Comparison of ENCODE assay signal across 8 cellular contexts in the genomic region with DNA sequence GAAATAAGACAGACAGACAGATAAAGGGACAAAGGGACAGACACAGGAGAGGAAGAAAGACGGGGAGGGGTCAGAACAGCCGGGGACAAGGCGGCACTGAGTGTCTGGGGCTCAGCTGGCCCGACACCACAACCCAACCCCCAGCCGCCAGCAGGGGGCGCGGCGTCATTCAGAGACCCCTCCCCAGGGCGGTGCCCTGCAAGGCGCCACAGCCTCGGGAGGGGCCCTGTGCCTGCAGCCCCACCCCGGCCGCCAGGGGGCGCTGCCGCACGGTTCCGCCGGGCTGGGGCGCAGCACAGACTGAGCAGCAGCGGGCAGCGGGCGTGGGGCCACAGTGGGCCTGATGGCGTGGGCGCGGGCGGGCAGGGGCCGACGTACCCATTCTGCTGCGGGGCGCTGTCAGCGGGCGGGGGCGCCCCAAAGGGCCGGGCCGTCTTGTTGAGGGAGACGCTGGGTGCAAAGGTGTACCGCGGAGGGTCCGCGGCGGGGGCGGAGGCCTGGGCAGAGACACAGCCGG. TPM values are rescaled to one million over a fixed set of nuclear protein-coding genes. Genes with fewer than 3 reads are reported as not detected.
A peak's percentile ranks its signal among the peaks of the same experiment; 100 is the strongest.
DNase-seq lines count a peak whose midpoint lies in the region; ATAC-seq, FAIRE-seq and TF ChIP-seq lines count a peak whose summit lies in the region.

No MANE protein-coding gene starts in this region.

- H3K27ac ChIP-seq in H1 (ENCODE audit: low read depth, low read length): no peak overlapping the region
- peak overlapping the region; percentile 94 for H3K27ac ChIP-seq in psoas muscle

- no peaks in the 10 kb centered on the region for H3K9me3 Mint-ChIP-seq in activated T-cell treated with anti-CD3 and anti-CD28 coated beads, Interleukin-2, amount 50 U/mL, for 72 hours

- peak; percentile 54 to 72 for TF ChIP-seq RAD21 in H1 (IDR thresholded peaks at IDR 0.05 in 1 of 2, conservative IDR thresholded peaks at IDR 0.05 in 1 of 2; ENCODE audit: low read depth in 2 of 2, low read length in 2 of 2)

- no peak overlapping the region for H2BK15ac ChIP-seq in H1 (ENCODE audit: low read length)

- peaks cover 0 to 8% of the 10 kb centered on the region in 2 experiments; a peak in 1 of 4 replicates for H3K79me2 ChIP-seq in H1 (ENCODE audit: control insufficient read depth in 1 of 2, insufficient read depth in 2 of 2, low read length in 2 of 2)

- no peak overlapping the region for H2AFZ ChIP-seq in H1 (ENCODE audit: low read length)

- H3K14ac ChIP-seq in H1 (ENCODE audit: insufficient read length): no peak overlapping the region

- H4K91ac ChIP-seq in H1 (replicated peaks; ENCODE audit: insufficient read length, low read length): no peak overlapping the region

- H3K27me3 ChIP-seq in H1 (replicated peaks in 1 of 4; ENCODE audit: control insufficient read depth in 3 of 4, extremely low read depth in 1 of 4, insufficient read depth in 3 of 4, low read length in 3 of 4) (no peaks in the 10 kb centered on the region), psoas muscle (ENCODE audit: insufficient read depth in 3 of 3, low read length in 2 of 3) (no peaks in the 10 kb centered on the region)

- H3K18ac ChIP-seq in H1 (ENCODE audit: extremely low read depth, low read length): no peak overlapping the region

- no peaks in the 10 kb centered on the region for H3K27me3 Mint-ChIP-seq in activated T-cell treated with anti-CD3 and anti-CD28 coated beads, Interleukin-2, amount 50 U/mL, for 72 hours (ENCODE audit: low read depth)

- no peak overlapping the region for H2BK120ac ChIP-seq in H1 (replicated peaks; ENCODE audit: low read depth, low read length)

- H3K23ac ChIP-seq in H1 (ENCODE audit: insufficient read length): no peak overlapping the region

- no peak overlapping the region for H3K56ac ChIP-seq in H1 (replicated peaks; ENCODE audit: insufficient read length, low read depth, low read length)

- H3K4me1 ChIP-seq in H1 (replicated peaks in 1 of 4; ENCODE audit: control insufficient read depth in 3 of 4, insufficient read depth in 4 of 4, low read length in 3 of 4): peaks cover 0 to 25% (median 23%) of the 10 kb centered on the region in 4 experiments; a peak in 6 of 7 replicates
- H3K4me1 ChIP-seq in psoas muscle: peaks cover 39% of the 10 kb centered on the region

- CTCF ChIA-PET in H1 (lab: Charles Lee; ENCODE audit: partially characterized antibody): interaction anchor here (1.0 to 12.7 kb wide), 8 partner anchors 13 to 715 kb away, joined by 3 to 306 read pairs (median 5); partner anchors contain the start of genes DDX41, DOK3 and PDLIM7

- H2AK5ac ChIP-seq in H1 (ENCODE audit: low read depth, low read length): no peak overlapping the region

- H3K9me3 ChIP-seq in H1 (ENCODE audit: insufficient read depth in 2 of 2, low read depth in 1 of 2, low read length in 1 of 2) (no peaks in the 10 kb centered on the region), psoas muscle (no peaks in the 10 kb centered on the region)

- intact Hi-C loops in psoas muscle (cut with DNase I): no loop called here

- peaks cover 6 to 10% of the 10 kb centered on the region in 2 experiments for H4K20me1 ChIP-seq in H1 (replicated peaks in 1 of 2; ENCODE audit: control insufficient read depth in 1 of 2, insufficient read depth in 2 of 2, low read length in 2 of 2)

- 0 out of 2 replicates have a peak overlapping the region, but pooled peaks have one; percentile 39 for H2BK12ac ChIP-seq in H1 (ENCODE audit: low read depth, low read length)

- TF ChIP-seq EP300 in H1 (IDR thresholded peaks at IDR 0.05; ENCODE audit: borderline replicate concordance in 1 of 2, low read depth in 2 of 2, low read length in 2 of 2): 0 out of 3 replicates have a peak, but pooled peaks of 1 of the 2 experiments have one; percentile 36

- no peak overlapping the region for H3K4me3 Mint-ChIP-seq in activated T-cell treated with anti-CD3 and anti-CD28 coated beads, Interleukin-2, amount 50 U/mL, for 72 hours

- TF ChIP-seq POLR2A in H1 (IDR thresholded peaks at IDR 0.05; ENCODE audit: control extremely low read depth in 1 of 2, low read depth in 2 of 2, low read length in 2 of 2): 0 out of 3 replicates have a peak, but pooled peaks of 1 of the 2 experiments have one; percentile 18

- TF ChIP-seq CTCF in H1 (IDR thresholded peaks at IDR 0.05; ENCODE audit: control extremely low read depth in 1 of 3, insufficient read depth in 1 of 3, low read depth in 1 of 3, low read length in 3 of 3) (peak in 2 of 3 experiments; percentile 99; a peak in 3 of 4 replicates), psoas muscle (IDR thresholded peaks at IDR 0.05) (peak; percentile 69)

- peaks cover 24% of the 10 kb centered on the region for H3K4me1 Mint-ChIP-seq in activated T-cell treated with anti-CD3 and anti-CD28 coated beads, Interleukin-2, amount 50 U/mL, for 72 hours (ENCODE audit: low read depth)

- no peak overlapping the region for H3K4ac ChIP-seq in H1 (replicated peaks; ENCODE audit: insufficient read length, low read depth, low read length)

- FAIRE-seq in H1 (lab: Jason Lieb, UNC): no peak

- H2BK20ac ChIP-seq in H1 (ENCODE audit: low read length): no peak overlapping the region

- 24% methylated on average over 29 of the region's 43 CpGs; no CpG with 5 or more reads in 1 of the 2 experiments for WGBS in H1 (ENCODE audit: extremely low coverage in 1 of 2, insufficient coverage in 1 of 2, insufficient read length in 1 of 2, insufficient replicate concordance in 2 of 2, low coverage in 1 of 2, low lambda C conversion rate in 2 of 2, missing lambda C conversion rate in 1 of 2), 2 experiments
- WGBS in psoas muscle, 3 donors: 61 to 69% (median 69%) methylated on average over 28 to 43 of the region's 43 CpGs

- H2BK5ac ChIP-seq in H1 (ENCODE audit: low read depth, low read length): no peak overlapping the region

- H3K4me3 ChIP-seq in H1 (ENCODE audit: extremely low read depth in 1 of 4, insufficient read depth in 2 of 4, low read depth in 3 of 4, low read length in 4 of 4) (no peak overlapping the region; a peak in 1 of 8 replicates), psoas muscle (no peak overlapping the region)

- ATAC-seq in activated T-cell treated with anti-CD3 and anti-CD28 coated beads, Interleukin-2, amount 50 U/mL, for 72 hours (replicated peaks in 1 of 2): peak; percentile 33 to 36
- ATAC-seq in psoas muscle (peak; percentile 48 to 69 (median 62)), GM21381 (IDR thresholded peaks at IDR 0.05; ENCODE audit: unreplicated experiment) (no peak)

- DNase-seq in activated T-cell treated with anti-CD3 and anti-CD28 coated beads, Interleukin-2, amount 50 U/mL, for 72 hours: peak; percentile 54 to 61
- no peak for DNase-seq in activated T-cell treated with anti-CD3 and anti-CD28 coated beads for 4 hours
- peak; percentile 84 for DNase-seq in OCI-M1 (lab: John Stamatoyannopoulos, UW)
- DNase-seq in H1 (ENCODE audit: low read depth in 1 of 2, low spot score in 2 of 2): peak in 1 of 2 experiments; percentile 99
- DNase-seq in psoas muscle: peak; percentile 56 to 77
- DNase-seq in NCI-H128 (lab: John Stamatoyannopoulos, UW; ENCODE audit: unreplicated experiment): no peak
- DNase-seq in GM19238 (ENCODE audit: insufficient read length, low spot score): no peak

- peaks cover 7% of the 10 kb centered on the region; the same call in 1 of the 2 replicates for H3K79me1 ChIP-seq in H1 (ENCODE audit: low read depth, low read length)

- POLR2A ChIA-PET in H1 (lab: Charles Lee; ENCODE audit: partially characterized antibody): interaction anchor here (0.8 to 67.5 kb wide), 4 partner anchors 12 to 125 kb away, joined by 3 to 3349 read pairs (median 1676); partner anchors contain the start of genes DBN1, DDX41, DOK3 and PDLIM7

- H3K4me2 ChIP-seq in H1 (ENCODE audit: insufficient read depth in 1 of 2, low read depth in 2 of 2, low read length in 2 of 2): peak overlapping the region in 1 of 2 experiments; percentile 53; a peak in 2 of 4 replicates

- H4K8ac ChIP-seq in H1 (ENCODE audit: extremely low read depth, insufficient read depth, low read length): no peak overlapping the region

- H3K36me3 ChIP-seq in H1 (ENCODE audit: control insufficient read depth in 2 of 4, insufficient read depth in 4 of 4, low read length in 3 of 4) (peaks cover 25 to 46% (median 37%) of the 10 kb centered on the region in 4 experiments), psoas muscle (ENCODE audit: insufficient read depth in 1 of 2, low read depth in 1 of 2) (peaks cover 0 to 81% of the 10 kb centered on the region in 2 donors)

- no peak overlapping the region for H3K9ac ChIP-seq in H1 (replicated peaks in 1 of 4; ENCODE audit: extremely low read depth in 1 of 4, low read depth in 3 of 4, low read length in 3 of 4)

- peaks cover 2 to 5% of the 10 kb centered on the region in 2 donors for H3K36me3 Mint-ChIP-seq in activated T-cell treated with anti-CD3 and anti-CD28 coated beads, Interleukin-2, amount 50 U/mL, for 72 hours (ENCODE audit: insufficient read depth in 2 of 2)

- H3K27ac Mint-ChIP-seq in activated T-cell treated with anti-CD3 and anti-CD28 coated beads, Interleukin-2, amount 50 U/mL, for 72 hours: no peak overlapping the region

- H4K5ac ChIP-seq in H1 (ENCODE audit: insufficient read length, low read depth, low read length): no peak overlapping the region

- H3K23me2 ChIP-seq in H1 (ENCODE audit: low read depth, low read length): peaks cover 1% of the 10 kb centered on the region; the same call in 1 of the 2 replicates

RNA-seq across cellular contexts. Expression of gene PDLIM7, which starts 5.9 kb away (rescaled TPM):
- total RNA-seq in activated T-cell treated with anti-CD3 and anti-CD28 coated beads, Interleukin-2, amount 50 U/mL, for 72 hours: 10 to 100 TPM; 87.5 to 93.9 TPM
- total RNA-seq in H1 (2021; fragmentation: NEBNext Ultra II Directional; extraction: Animal tissue kit (Norgen Biotek cat#: 25700)): 86.7 and 94.2 TPM in 2 replicates
- polyA plus RNA-seq in H1 (2011; rRNA removed) (67.3 and 118 TPM in 2 replicates), psoas muscle (100 to 1,000 TPM; 174 to 254 (median 221) TPM)
- 69.8 TPM for polyA plus RNA-seq in H1 (2011; cell fraction: cytosol; rRNA removed)
- polyA plus RNA-seq in H1 (2011; cell fraction: nucleus; rRNA removed): 396 TPM
- 66.9 to 114 TPM (median 104 TPM) in 4 replicates for polyA plus RNA-seq in H1 (2012, experiment 1 of 2)
- polyA plus RNA-seq in H1 (2012, experiment 2 of 2): 72.7 TPM
- polyA plus RNA-seq in H1 (2013, experiment 1 of 2): 55.8 TPM
- 54.4 TPM for polyA plus RNA-seq in H1 (2013, experiment 2 of 2)
- polyA minus RNA-seq in H1 (2011; rRNA and poly(A)+ RNA removed): 22.3 and 28.0 TPM in 2 replicates
- 53.7 TPM for polyA minus RNA-seq in H1 (2011; cell fraction: cytosol; rRNA and poly(A)+ RNA removed)
- polyA minus RNA-seq in H1 (2011; cell fraction: nucleus; rRNA and poly(A)+ RNA removed): 149 TPM
- 100 to 1,000 TPM; 134 to 221 (median 161) TPM for total RNA-seq in psoas muscle

RNA-seq across cellular contexts. Expression of gene DBN1, which starts 18.1 kb away (rescaled TPM):
- 10 to 100 TPM; 69.5 to 98.8 TPM for total RNA-seq in activated T-cell treated with anti-CD3 and anti-CD28 coated beads, Interleukin-2, amount 50 U/mL, for 72 hours
- 325 and 333 TPM in 2 replicates for total RNA-seq in H1 (2021; fragmentation: NEBNext Ultra II Directional; extraction: Animal tissue kit (Norgen Biotek cat#: 25700))
- polyA plus RNA-seq in H1 (2011; rRNA removed): 168 and 250 TPM in 2 replicates
- polyA plus RNA-seq in H1 (2011; cell fraction: cytosol; rRNA removed): 212 TPM
- polyA plus RNA-seq in H1 (2011; cell fraction: nucleus; rRNA removed): 1,074 TPM
- 188 to 314 TPM (median 284 TPM) in 4 replicates for polyA plus RNA-seq in H1 (2012, experiment 1 of 2)
- polyA plus RNA-seq in H1 (2012, experiment 2 of 2): 241 TPM
- 332 TPM for polyA plus RNA-seq in H1 (2013, experiment 1 of 2)
- 350 TPM for polyA plus RNA-seq in H1 (2013, experiment 2 of 2)
- polyA minus RNA-seq in H1 (2011; rRNA and poly(A)+ RNA removed): 120 and 154 TPM in 2 replicates
- polyA minus RNA-seq in H1 (2011; cell fraction: cytosol; rRNA and poly(A)+ RNA removed): 133 TPM
- polyA minus RNA-seq in H1 (2011; cell fraction: nucleus; rRNA and poly(A)+ RNA removed): 288 TPM
- total RNA-seq in psoas muscle: 10 to 100 TPM; 17.7 to 28.4 (median 24.3) TPM
- 10 to 100 TPM in 2 of 3 donors, 1 to 10 TPM in 1; 8.1 to 20.8 (median 20.1) TPM for polyA plus RNA-seq in psoas muscle

RNA-seq across cellular contexts. Expression of gene DOK3, which starts 18.1 kb away (rescaled TPM):
- 1 to 10 TPM; 4.0 to 5.7 TPM for total RNA-seq in activated T-cell treated with anti-CD3 and anti-CD28 coated beads, Interleukin-2, amount 50 U/mL, for 72 hours
- 6.4 and 8.6 TPM in 2 replicates for total RNA-seq in H1 (2021; fragmentation: NEBNext Ultra II Directional; extraction: Animal tissue kit (Norgen Biotek cat#: 25700))
- 4.2 and 6.3 TPM in 2 replicates for polyA plus RNA-seq in H1 (2011; rRNA removed)
- polyA plus RNA-seq in H1 (2011; cell fraction: cytosol; rRNA removed): 4.7 TPM
- 28.3 TPM for polyA plus RNA-seq in H1 (2011; cell fraction: nucleus; rRNA removed)
- polyA plus RNA-seq in H1 (2012, experiment 1 of 2): 5.7 to 10.5 TPM (median 6.6 TPM) in 4 replicates
- 3.0 TPM for polyA plus RNA-seq in H1 (2012, experiment 2 of 2)
- 5.7 TPM for polyA plus RNA-seq in H1 (2013, experiment 1 of 2)
- polyA plus RNA-seq in H1 (2013, experiment 2 of 2): 5.5 TPM
- polyA minus RNA-seq in H1 (2011; rRNA and poly(A)+ RNA removed): 1.3 and 3.3 TPM in 2 replicates
- polyA minus RNA-seq in H1 (2011; cell fraction: cytosol; rRNA and poly(A)+ RNA removed): 0.73 TPM
- 7.3 TPM for polyA minus RNA-seq in H1 (2011; cell fraction: nucleus; rRNA and poly(A)+ RNA removed)
- 1 to 10 TPM; 2.4 to 5.4 (median 3.1) TPM for total RNA-seq in psoas muscle
- 1 to 10 TPM in 2 of 3 donors, under 1 TPM in 1; 0.44 to 5.0 (median 3.8) TPM for polyA plus RNA-seq in psoas muscle

RNA-seq across cellular contexts. Expression of gene DDX41, which starts 25.3 kb away (rescaled TPM):
- total RNA-seq in activated T-cell treated with anti-CD3 and anti-CD28 coated beads, Interleukin-2, amount 50 U/mL, for 72 hours: 100 to 1,000 TPM in 1 of 2 donors, 10 to 100 TPM in 1; 89.2 to 117 TPM
- total RNA-seq in H1 (2021; fragmentation: NEBNext Ultra II Directional; extraction: Animal tissue kit (Norgen Biotek cat#: 25700)): 101 and 102 TPM in 2 replicates
- polyA plus RNA-seq in H1 (2011; rRNA removed) (135 and 187 TPM in 2 replicates), psoas muscle (10 to 100 TPM; 45.6 to 71.6 (median 57.3) TPM)
- polyA plus RNA-seq in H1 (2011; cell fraction: cytosol; rRNA removed): 198 TPM
- polyA plus RNA-seq in H1 (2011; cell fraction: nucleus; rRNA removed): 361 TPM
- 72.1 to 148 TPM (median 142 TPM) in 4 replicates for polyA plus RNA-seq in H1 (2012, experiment 1 of 2)
- polyA plus RNA-seq in H1 (2012, experiment 2 of 2): 81.7 TPM
- 72.4 TPM for polyA plus RNA-seq in H1 (2013, experiment 1 of 2)
- 70.9 TPM for polyA plus RNA-seq in H1 (2013, experiment 2 of 2)
- 105 and 106 TPM in 2 replicates for polyA minus RNA-seq in H1 (2011; rRNA and poly(A)+ RNA removed)
- polyA minus RNA-seq in H1 (2011; cell fraction: cytosol; rRNA and poly(A)+ RNA removed): 142 TPM
- 80.9 TPM for polyA minus RNA-seq in H1 (2011; cell fraction: nucleus; rRNA and poly(A)+ RNA removed)
- total RNA-seq in psoas muscle: 10 to 100 TPM; 37.2 to 41.0 (median 40.2) TPM

RNA-seq across cellular contexts. Expression of gene PRR7, which starts 44.9 kb away (rescaled TPM):
- 10 to 100 TPM; 12.1 to 16.0 TPM for total RNA-seq in activated T-cell treated with anti-CD3 and anti-CD28 coated beads, Interleukin-2, amount 50 U/mL, for 72 hours
- total RNA-seq in H1 (2021; fragmentation: NEBNext Ultra II Directional; extraction: Animal tissue kit (Norgen Biotek cat#: 25700)): 8.0 and 8.6 TPM in 2 replicates
- polyA plus RNA-seq in H1 (2011; rRNA removed) (11.8 and 23.1 TPM in 2 replicates), psoas muscle (1 to 10 TPM in 1 of 3 donors, under 1 TPM in 2; 0.39 to 3.8 (median 0.48) TPM)
- 11.7 TPM for polyA plus RNA-seq in H1 (2011; cell fraction: cytosol; rRNA removed)
- polyA plus RNA-seq in H1 (2011; cell fraction: nucleus; rRNA removed): 12.5 TPM
- 0.79 to 4.9 TPM (median 4.9 TPM) in 4 replicates for polyA plus RNA-seq in H1 (2012, experiment 1 of 2)
- 2.8 TPM for polyA plus RNA-seq in H1 (2012, experiment 2 of 2)
- polyA plus RNA-seq in H1 (2013, experiment 1 of 2): 5.2 TPM
- 4.9 TPM for polyA plus RNA-seq in H1 (2013, experiment 2 of 2)
- 0.12 and 0.13 TPM in 2 replicates for polyA minus RNA-seq in H1 (2011; rRNA and poly(A)+ RNA removed)
- 5.2 TPM for polyA minus RNA-seq in H1 (2011; cell fraction: cytosol; rRNA and poly(A)+ RNA removed)
- polyA minus RNA-seq in H1 (2011; cell fraction: nucleus; rRNA and poly(A)+ RNA removed): 7.5 TPM
- total RNA-seq in psoas muscle: 1 to 10 TPM in 3 of 4 donors, under 1 TPM in 1; 0.88 to 2.6 (median 1.8) TPM

Comparison
In these comparisons a context has a peak if more than half of its experiments do, and no peak if none do; other contexts are left out.
1. DNase-seq: peak in activated T-cell treated with anti-CD3 and anti-CD28 coated beads, Interleukin-2, amount 50 U/mL, for 72 hours (2 of 2), OCI-M1 (single experiment) and psoas muscle (2 of 2); none in activated T-cell treated with anti-CD3 and anti-CD28 coated beads for 4 hours (single experiment), NCI-H128 (single experiment) and GM19238 (single experiment).